In genomic region chr2:239811806-239812560, GRCh38 we compare ENCODE assay signal across 17 cellular contexts.
"Had no signal": no experiment of that assay in that cellular context is flagged by ENCODE, and none has a peak within 500 bp of the region (broad histone marks: within the 10 kb centered on the region; RNA-seq: fewer than 3 reads in every experiment).

No MANE protein-coding gene starts in this region.

- ATAC-seq: activated CD4-positive, alpha-beta T cell treated with anti-CD3 and anti-CD28 coated beads for 36 hours; activated CD8-positive, alpha-beta T cell treated with anti-CD3 and anti-CD28 coated beads for 36 hours; activated naive CD8-positive, alpha-beta T cell treated with anti-CD3 and anti-CD28 coated beads, Interleukin-2, amount 50 U/mL, for 24 hours; mucosa of descending colon; naive thymus-derived CD4-positive, alpha-beta T cell; psoas muscle; stimulated activated effector memory CD8-positive, alpha-beta T cell treated with anti-CD3 and anti-CD28 coated beads, Interleukin-12 subunit alpha, Interleukin-12 subunit beta, amount 100 ng/mL, for 72 hours had no signal

- H3K4me3 ChIP-seq: cardiac muscle cell, left ventricle myocardium inferior, mucosa of descending colon, psoas muscle, tibial nerve had no signal

- H3K4me3 Mint-ChIP-seq: activated CD4-positive, alpha-beta T cell treated with anti-CD3 and anti-CD28 coated beads for 36 hours; activated CD8-positive, alpha-beta T cell treated with anti-CD3 and anti-CD28 coated beads for 36 hours; activated naive CD8-positive, alpha-beta T cell treated with anti-CD3 and anti-CD28 coated beads, Interleukin-2, amount 50 U/mL, for 24 hours; naive thymus-derived CD4-positive, alpha-beta T cell; stimulated activated effector memory CD8-positive, alpha-beta T cell treated with anti-CD3 and anti-CD28 coated beads, Interleukin-12 subunit alpha, Interleukin-12 subunit beta, amount 100 ng/mL, for 72 hours; T-helper 1 cell treated with Interleukin-12 subunit alpha and Interleukin-12 subunit beta and Interleukin-4 antibody, amounts not matched to agents 30 μg/mL and 1 μg/mL, for 36 hours had no signal

- DNase-seq: activated CD4-positive, alpha-beta T cell treated with anti-CD3 and anti-CD28 coated beads for 36 hours; activated CD8-positive, alpha-beta memory T cell treated with anti-CD3 and anti-CD28 coated beads, Interleukin-2, amount 50 U/mL, for 4 hours; activated CD8-positive, alpha-beta T cell treated with anti-CD3 and anti-CD28 coated beads for 36 hours; activated naive CD4-positive, alpha-beta T cell; activated naive CD8-positive, alpha-beta T cell treated with anti-CD3 and anti-CD28 coated beads, Interleukin-2, amount 50 U/mL, for 24 hours; hypothalamus; left ventricle myocardium inferior; naive thymus-derived CD4-positive, alpha-beta T cell; psoas muscle; stimulated activated CD4-positive, alpha-beta T cell treated with anti-CD3 and anti-CD28 coated beads, Interleukin-12 subunit alpha, Interleukin-12 subunit beta, amount 100 ng/mL, for 4 hours; stimulated activated CD4-positive, alpha-beta T cell treated with anti-CD3 and anti-CD28 coated beads, Interleukin-2, amount 100 ng/mL, for 24 hours; WERI-Rb-1 had no signal

- H3K27ac ChIP-seq: cardiac muscle cell, left ventricle myocardium inferior, psoas muscle, WERI-Rb-1 had no signal

- H3K27ac Mint-ChIP-seq: activated CD4-positive, alpha-beta T cell treated with anti-CD3 and anti-CD28 coated beads for 36 hours; activated CD8-positive, alpha-beta T cell treated with anti-CD3 and anti-CD28 coated beads for 36 hours; activated naive CD8-positive, alpha-beta T cell treated with anti-CD3 and anti-CD28 coated beads, Interleukin-2, amount 50 U/mL, for 24 hours; naive thymus-derived CD4-positive, alpha-beta T cell; stimulated activated effector memory CD8-positive, alpha-beta T cell treated with anti-CD3 and anti-CD28 coated beads, Interleukin-12 subunit alpha, Interleukin-12 subunit beta, amount 100 ng/mL, for 72 hours; T-helper 1 cell treated with Interleukin-12 subunit alpha and Interleukin-12 subunit beta and Interleukin-4 antibody, amounts not matched to agents 30 μg/mL and 1 μg/mL, for 36 hours had no signal

- H3K4me1 Mint-ChIP-seq: activated CD4-positive, alpha-beta T cell treated with anti-CD3 and anti-CD28 coated beads for 36 hours; activated naive CD8-positive, alpha-beta T cell treated with anti-CD3 and anti-CD28 coated beads, Interleukin-2, amount 50 U/mL, for 24 hours; naive thymus-derived CD4-positive, alpha-beta T cell; stimulated activated effector memory CD8-positive, alpha-beta T cell treated with anti-CD3 and anti-CD28 coated beads, Interleukin-12 subunit alpha, Interleukin-12 subunit beta, amount 100 ng/mL, for 72 hours had no signal

- H3K27me3 ChIP-seq: cardiac muscle cell, tibial nerve had no signal

- H3K9me3 Mint-ChIP-seq: activated CD8-positive, alpha-beta T cell treated with anti-CD3 and anti-CD28 coated beads for 36 hours; activated naive CD8-positive, alpha-beta T cell treated with anti-CD3 and anti-CD28 coated beads, Interleukin-2, amount 50 U/mL, for 24 hours; naive thymus-derived CD4-positive, alpha-beta T cell; stimulated activated effector memory CD8-positive, alpha-beta T cell treated with anti-CD3 and anti-CD28 coated beads, Interleukin-12 subunit alpha, Interleukin-12 subunit beta, amount 100 ng/mL, for 72 hours; T-helper 1 cell treated with Interleukin-12 subunit alpha and Interleukin-12 subunit beta and Interleukin-4 antibody, amounts not matched to agents 30 μg/mL and 1 μg/mL, for 36 hours had no signal

- H3K36me3 Mint-ChIP-seq: naive thymus-derived CD4-positive, alpha-beta T cell; stimulated activated effector memory CD8-positive, alpha-beta T cell treated with anti-CD3 and anti-CD28 coated beads, Interleukin-12 subunit alpha, Interleukin-12 subunit beta, amount 100 ng/mL, for 72 hours had no signal

- H3K27me3 Mint-ChIP-seq: activated CD8-positive, alpha-beta T cell treated with anti-CD3 and anti-CD28 coated beads for 36 hours had no signal

- H3K36me3 ChIP-seq: cardiac muscle cell, left ventricle myocardium inferior, tibial nerve, WERI-Rb-1 had no signal

- H3K9me3 ChIP-seq: left ventricle myocardium inferior, mucosa of descending colon, psoas muscle, tibial nerve had no signal
